ENCODE assay signal across 16 cellular contexts in the genomic region with DNA sequence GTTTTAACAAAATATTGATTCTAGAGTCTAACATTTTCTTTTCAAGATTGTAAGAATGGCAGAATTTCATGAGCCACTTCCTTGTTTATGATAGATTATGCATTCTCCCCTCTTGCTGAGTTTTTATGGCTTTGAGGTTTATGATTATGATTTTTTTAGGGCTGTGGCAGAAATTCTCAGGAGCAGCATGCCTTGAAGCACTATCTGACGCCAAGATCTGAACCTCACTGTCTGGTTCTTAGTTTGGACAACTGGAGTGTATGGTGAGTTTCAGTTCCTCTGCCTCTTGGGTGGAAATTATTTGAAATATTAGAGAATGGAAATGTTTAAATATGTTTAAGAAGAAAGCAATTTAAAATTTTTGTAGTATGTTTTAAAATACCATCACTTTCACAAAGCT. TPM values are rescaled to one million over a fixed set of nuclear protein-coding genes. Genes with fewer than 3 reads are reported as not detected.
DNase-seq lines count a peak whose midpoint lies in the region; ATAC-seq and TF ChIP-seq lines count a peak whose summit lies in the region.
"Had no signal": no experiment of that assay in that cellular context is flagged by ENCODE, and none has a peak within 500 bp of the region (broad histone marks: within the 10 kb centered on the region; RNA-seq: fewer than 3 reads in every experiment).

No MANE protein-coding gene starts in this region.

- POLR2A ChIA-PET in GM10248 (lab: Yijun Ruan, JAX), result no interaction called here

- peaks cover 7% of the 10 kb centered on the region for H3K4me1 ChIP-seq in OCI-LY3 (ENCODE audit: low read length)
- H3K4me1 ChIP-seq: Peyer's patch had no signal

- no peaks in the 10 kb centered on the region for H3K27me3 ChIP-seq in OCI-LY3 (ENCODE audit: low read depth, low read length)
- H3K27me3 ChIP-seq: MG63, Peyer's patch had no signal

- peaks cover 2% of the 10 kb centered on the region; the same call in 1 of the 2 replicates for H3K79me2 ChIP-seq in OCI-LY3 (ENCODE audit: low read length)

- CTCF ChIA-PET in GM10248 (lab: Yijun Ruan, JAX), result interaction anchor here (1.2 kb wide), 2 partner anchors 10 to 117 kb away, joined by 3 to 4 read pairs; a partner anchor contains a TSS

- H3K9me3 ChIP-seq in OCI-LY3 (ENCODE audit: insufficient read depth, low read length), result no peaks in the 10 kb centered on the region
- H3K9me3 ChIP-seq: Caco-2, MG63, Peyer's patch had no signal

- no peak for TF ChIP-seq CTCF in GM10248 (IDR thresholded peaks at IDR 0.05; ENCODE audit: control extremely low read depth, extremely low read depth, low read depth, missing control alignments)
- TF ChIP-seq CTCF in OCI-LY3 (IDR thresholded peaks at IDR 0.05; ENCODE audit: low read depth, low read length), result no peak

- DNase-seq in GM10248 (ENCODE audit: extremely low spot score) (peak; percentile 27), left colon (no peak), NK-92 (lab: John Stamatoyannopoulos, UW; ENCODE audit: unreplicated experiment) (no peak), AML-193 (lab: John Stamatoyannopoulos, UW) (no peak), HCEC 1CT (no peak)
- DNase-seq: Caco-2; CD4-positive, CD25-positive, alpha-beta regulatory T cell; DMS153; GOT3; MG63; NCI-H187 treated with DMSO at 0.1 percent for 48 hours; Peyer's patch had no signal

- H2AFZ ChIP-seq in OCI-LY3 (ENCODE audit: low read depth, low read length), result no peak overlapping the region

- no peak overlapping the region for H3K4me3 ChIP-seq in OCI-LY3 (ENCODE audit: low read length)
- H3K4me3 ChIP-seq: MG63, Peyer's patch had no signal

- peaks cover 35% of the 10 kb centered on the region for H3K36me3 ChIP-seq in OCI-LY3 (replicated peaks; ENCODE audit: low read depth, low read length)

- H3K27ac ChIP-seq in OCI-LY3 (ENCODE audit: low read length), result peak overlapping the region; percentile 30; the same call in 1 of the 2 replicates
- H3K27ac ChIP-seq: Peyer's patch had no signal

- H3K9ac ChIP-seq in OCI-LY3 (ENCODE audit: low read length), result no peak overlapping the region

- intact Hi-C loops in left colon (cut with DNase I, micrococcal nuclease), result loop anchor here in 1 of 2 donors (10.0 kb wide), 1 partner anchor 50 kb away; no protein-coding TSS in a partner anchor

- no peaks in the 10 kb centered on the region for H4K20me1 ChIP-seq in OCI-LY3 (ENCODE audit: insufficient read depth, low read length)

- ATAC-seq in GM18868 (IDR thresholded peaks at IDR 0.05; ENCODE audit: unreplicated experiment) (peak; percentile 45), left colon (peak; percentile 90), GM19452 (IDR thresholded peaks at IDR 0.05; ENCODE audit: unreplicated experiment) (no peak)
- ATAC-seq: Right ventricle myocardium inferior had no signal

- H3K4me2 ChIP-seq in OCI-LY3 (ENCODE audit: low read length), result 0 out of 2 replicates have a peak overlapping the region, but pooled peaks have one; percentile 10

RNA-seq across cellular contexts. Expression of a gene that starts 10.2 kb away (rescaled TPM):
- total RNA-seq in left colon, result 10 to 100 TPM; 33.4 to 36.1 TPM

RNA-seq across cellular contexts. Expression of a gene that starts 15.5 kb away (rescaled TPM):
- total RNA-seq in left colon, result 1 to 10 TPM; 8.2 to 9.2 TPM

RNA-seq across cellular contexts. Expression of a gene that starts 38.8 kb away (rescaled TPM):
- 10 to 100 TPM; 79.6 to 86.4 TPM for total RNA-seq in left colon

RNA-seq across cellular contexts. Expression of a gene that starts 42.0 kb away (rescaled TPM):
- 10 to 100 TPM; 25.9 to 28.5 TPM for total RNA-seq in left colon
